ENCODE assay signal across 1 cellular context in the genomic region with DNA sequence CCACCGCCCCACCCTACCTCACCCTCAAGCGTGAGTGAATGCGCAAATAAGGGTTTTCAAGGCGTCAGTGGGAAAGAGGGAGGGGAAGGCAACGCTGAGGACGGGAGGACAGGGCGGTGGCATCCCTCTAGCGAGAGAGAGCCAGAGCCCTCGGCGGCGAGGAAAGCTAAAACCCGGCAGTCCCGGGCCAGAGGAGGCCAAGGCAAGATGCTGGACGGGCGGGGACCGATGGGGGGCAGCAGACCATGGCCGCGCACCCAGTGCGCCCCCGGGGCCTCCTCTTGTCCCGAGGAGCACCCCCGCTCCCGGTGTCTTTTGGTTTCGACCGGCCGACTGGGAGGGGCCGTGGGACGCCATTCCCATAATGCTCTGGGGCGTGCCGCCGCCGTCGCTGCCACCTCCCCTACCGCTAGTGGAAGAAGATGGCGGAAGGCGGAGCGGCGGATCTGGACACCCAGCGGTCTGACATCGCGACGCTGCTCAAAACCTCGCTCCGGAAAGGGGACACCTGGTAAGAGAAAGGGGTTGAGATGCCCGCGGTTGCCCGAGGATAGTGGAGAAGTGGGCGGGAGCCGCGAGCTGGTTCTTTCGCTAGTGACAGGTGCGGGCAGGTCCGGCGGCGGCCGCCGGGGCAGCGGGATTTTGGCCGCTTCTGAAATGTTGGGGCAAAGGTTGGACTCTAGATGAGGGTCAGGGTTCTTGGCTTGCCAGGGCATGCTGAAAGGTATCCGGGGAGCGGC.
TF ChIP-seq lines count a peak whose summit lies in the region.

A gene (plus strand): TSS at position 412 of the 740 bp plus-strand sequence. CDS start 11 bp downstream, at position 423.

TF ChIP-seq in HepG2, 621 proteins besides CTCF, POLR2A, EP300 and RAD21 (continued from another document and continues in another):
- TF ChIP-seq, protein P1, sequence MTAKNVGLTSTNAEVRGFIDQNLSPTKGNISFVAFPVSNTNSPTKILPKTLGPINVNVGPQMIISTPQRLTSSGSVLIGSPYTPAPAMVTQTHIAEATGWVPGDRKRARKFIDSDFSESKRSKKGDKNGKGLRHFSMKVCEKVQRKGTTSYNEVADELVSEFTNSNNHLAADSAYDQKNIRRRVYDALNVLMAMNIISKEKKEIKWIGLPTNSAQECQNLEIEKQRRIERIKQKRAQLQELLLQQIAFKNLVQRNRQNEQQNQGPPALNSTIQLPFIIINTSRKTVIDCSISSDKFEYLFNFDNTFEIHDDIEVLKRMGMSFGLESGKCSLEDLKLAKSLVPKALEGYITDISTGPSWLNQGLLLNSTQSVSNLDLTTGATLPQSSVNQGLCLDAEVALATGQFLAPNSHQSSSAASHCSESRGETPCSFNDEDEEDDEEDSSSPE (CRISPR knock-in tag; IDR thresholded peaks at IDR 0.05), result no peak
- TF ChIP-seq NCOA2 (CRISPR knock-in tag; IDR thresholded peaks at IDR 0.05) (no peak), THYN1 (CRISPR knock-in tag; IDR thresholded peaks at IDR 0.05; ENCODE audit: borderline replicate concordance, low read depth) (no peak), NFIC (IDR thresholded peaks at IDR 0.05; ENCODE audit: low read length) (no peak), MED13 (CRISPR knock-in tag; IDR thresholded peaks at IDR 0.05) (no peak), NPAS2 (CRISPR knock-in tag; IDR thresholded peaks at IDR 0.05; ENCODE audit: borderline replicate concordance) (no peak), CHD4 (IDR thresholded peaks at IDR 0.05; ENCODE audit: borderline replicate concordance, low read length) (no peak), ERF (CRISPR knock-in tag; IDR thresholded peaks at IDR 0.05) (peak; percentile 92), ONECUT2 (CRISPR knock-in tag; IDR thresholded peaks at IDR 0.05) (0 out of 2 replicates have a peak, but pooled peaks have one; percentile 5), SIN3A (IDR thresholded peaks at IDR 0.05; ENCODE audit: borderline replicate concordance, low read depth, low read length) (peak; percentile 67), SOX6 (IDR thresholded peaks at IDR 0.05) (no peak), SOX6 (CRISPR knock-in tag; IDR thresholded peaks at IDR 0.05) (peak; percentile 87), ZFY (CRISPR knock-in tag; IDR thresholded peaks at IDR 0.05) (peak; percentile 67), TOPORS (CRISPR knock-in tag; IDR thresholded peaks at IDR 0.05) (peak; percentile 87), NFYB (CRISPR knock-in tag; IDR thresholded peaks at IDR 0.05) (peak; percentile 8; the same call in 1 of the 2 replicates)
- TF ChIP-seq, protein P2, sequence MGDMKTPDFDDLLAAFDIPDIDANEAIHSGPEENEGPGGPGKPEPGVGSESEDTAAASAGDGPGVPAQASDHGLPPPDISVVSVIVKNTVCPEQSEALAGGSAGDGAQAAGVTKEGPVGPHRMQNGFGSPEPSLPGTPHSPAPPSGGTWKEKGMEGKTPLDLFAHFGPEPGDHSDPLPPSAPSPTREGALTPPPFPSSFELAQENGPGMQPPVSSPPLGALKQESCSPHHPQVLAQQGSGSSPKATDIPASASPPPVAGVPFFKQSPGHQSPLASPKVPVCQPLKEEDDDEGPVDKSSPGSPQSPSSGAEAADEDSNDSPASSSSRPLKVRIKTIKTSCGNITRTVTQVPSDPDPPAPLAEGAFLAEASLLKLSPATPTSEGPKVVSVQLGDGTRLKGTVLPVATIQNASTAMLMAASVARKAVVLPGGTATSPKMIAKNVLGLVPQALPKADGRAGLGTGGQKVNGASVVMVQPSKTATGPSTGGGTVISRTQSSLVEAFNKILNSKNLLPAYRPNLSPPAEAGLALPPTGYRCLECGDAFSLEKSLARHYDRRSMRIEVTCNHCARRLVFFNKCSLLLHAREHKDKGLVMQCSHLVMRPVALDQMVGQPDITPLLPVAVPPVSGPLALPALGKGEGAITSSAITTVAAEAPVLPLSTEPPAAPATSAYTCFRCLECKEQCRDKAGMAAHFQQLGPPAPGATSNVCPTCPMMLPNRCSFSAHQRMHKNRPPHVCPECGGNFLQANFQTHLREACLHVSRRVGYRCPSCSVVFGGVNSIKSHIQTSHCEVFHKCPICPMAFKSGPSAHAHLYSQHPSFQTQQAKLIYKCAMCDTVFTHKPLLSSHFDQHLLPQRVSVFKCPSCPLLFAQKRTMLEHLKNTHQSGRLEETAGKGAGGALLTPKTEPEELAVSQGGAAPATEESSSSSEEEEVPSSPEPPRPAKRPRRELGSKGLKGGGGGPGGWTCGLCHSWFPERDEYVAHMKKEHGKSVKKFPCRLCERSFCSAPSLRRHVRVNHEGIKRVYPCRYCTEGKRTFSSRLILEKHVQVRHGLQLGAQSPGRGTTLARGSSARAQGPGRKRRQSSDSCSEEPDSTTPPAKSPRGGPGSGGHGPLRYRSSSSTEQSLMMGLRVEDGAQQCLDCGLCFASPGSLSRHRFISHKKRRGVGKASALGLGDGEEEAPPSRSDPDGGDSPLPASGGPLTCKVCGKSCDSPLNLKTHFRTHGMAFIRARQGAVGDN (CRISPR knock-in tag; IDR thresholded peaks at IDR 0.05), result peak; percentile 92
- TF ChIP-seq, protein P3, sequence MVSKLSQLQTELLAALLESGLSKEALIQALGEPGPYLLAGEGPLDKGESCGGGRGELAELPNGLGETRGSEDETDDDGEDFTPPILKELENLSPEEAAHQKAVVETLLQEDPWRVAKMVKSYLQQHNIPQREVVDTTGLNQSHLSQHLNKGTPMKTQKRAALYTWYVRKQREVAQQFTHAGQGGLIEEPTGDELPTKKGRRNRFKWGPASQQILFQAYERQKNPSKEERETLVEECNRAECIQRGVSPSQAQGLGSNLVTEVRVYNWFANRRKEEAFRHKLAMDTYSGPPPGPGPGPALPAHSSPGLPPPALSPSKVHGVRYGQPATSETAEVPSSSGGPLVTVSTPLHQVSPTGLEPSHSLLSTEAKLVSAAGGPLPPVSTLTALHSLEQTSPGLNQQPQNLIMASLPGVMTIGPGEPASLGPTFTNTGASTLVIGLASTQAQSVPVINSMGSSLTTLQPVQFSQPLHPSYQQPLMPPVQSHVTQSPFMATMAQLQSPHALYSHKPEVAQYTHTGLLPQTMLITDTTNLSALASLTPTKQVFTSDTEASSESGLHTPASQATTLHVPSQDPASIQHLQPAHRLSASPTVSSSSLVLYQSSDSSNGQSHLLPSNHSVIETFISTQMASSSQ (IDR thresholded peaks at IDR 0.05; ENCODE audit: low read depth), result 0 out of 2 replicates have a peak, but pooled peaks have one; percentile 43
- TF ChIP-seq, protein P3 (CRISPR knock-in tag; IDR thresholded peaks at IDR 0.05; ENCODE audit: borderline replicate concordance), result peak; percentile 81; the same call in 1 of the 2 replicates
- TF ChIP-seq, protein P4, sequence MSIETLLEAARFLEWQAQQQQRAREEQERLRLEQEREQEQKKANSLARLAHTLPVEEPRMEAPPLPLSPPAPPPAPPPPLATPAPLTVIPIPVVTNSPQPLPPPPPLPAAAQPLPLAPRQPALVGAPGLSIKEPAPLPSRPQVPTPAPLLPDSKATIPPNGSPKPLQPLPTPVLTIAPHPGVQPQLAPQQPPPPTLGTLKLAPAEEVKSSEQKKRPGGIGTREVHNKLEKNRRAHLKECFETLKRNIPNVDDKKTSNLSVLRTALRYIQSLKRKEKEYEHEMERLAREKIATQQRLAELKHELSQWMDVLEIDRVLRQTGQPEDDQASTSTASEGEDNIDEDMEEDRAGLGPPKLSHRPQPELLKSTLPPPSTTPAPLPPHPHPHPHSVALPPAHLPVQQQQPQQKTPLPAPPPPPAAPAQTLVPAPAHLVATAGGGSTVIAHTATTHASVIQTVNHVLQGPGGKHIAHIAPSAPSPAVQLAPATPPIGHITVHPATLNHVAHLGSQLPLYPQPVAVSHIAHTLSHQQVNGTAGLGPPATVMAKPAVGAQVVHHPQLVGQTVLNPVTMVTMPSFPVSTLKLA (IDR thresholded peaks at IDR 0.05), result 0 out of 2 replicates have a peak, but pooled peaks have one; percentile 7
- TF ChIP-seq, protein P5, sequence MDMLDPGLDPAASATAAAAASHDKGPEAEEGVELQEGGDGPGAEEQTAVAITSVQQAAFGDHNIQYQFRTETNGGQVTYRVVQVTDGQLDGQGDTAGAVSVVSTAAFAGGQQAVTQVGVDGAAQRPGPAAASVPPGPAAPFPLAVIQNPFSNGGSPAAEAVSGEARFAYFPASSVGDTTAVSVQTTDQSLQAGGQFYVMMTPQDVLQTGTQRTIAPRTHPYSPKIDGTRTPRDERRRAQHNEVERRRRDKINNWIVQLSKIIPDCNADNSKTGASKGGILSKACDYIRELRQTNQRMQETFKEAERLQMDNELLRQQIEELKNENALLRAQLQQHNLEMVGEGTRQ (IDR thresholded peaks at IDR 0.05; ENCODE audit: low read depth, low read length), result no peak
- TF ChIP-seq, protein P5 (CRISPR knock-in tag; IDR thresholded peaks at IDR 0.05; ENCODE audit: borderline replicate concordance), result no peak
- TF ChIP-seq, protein P6, sequence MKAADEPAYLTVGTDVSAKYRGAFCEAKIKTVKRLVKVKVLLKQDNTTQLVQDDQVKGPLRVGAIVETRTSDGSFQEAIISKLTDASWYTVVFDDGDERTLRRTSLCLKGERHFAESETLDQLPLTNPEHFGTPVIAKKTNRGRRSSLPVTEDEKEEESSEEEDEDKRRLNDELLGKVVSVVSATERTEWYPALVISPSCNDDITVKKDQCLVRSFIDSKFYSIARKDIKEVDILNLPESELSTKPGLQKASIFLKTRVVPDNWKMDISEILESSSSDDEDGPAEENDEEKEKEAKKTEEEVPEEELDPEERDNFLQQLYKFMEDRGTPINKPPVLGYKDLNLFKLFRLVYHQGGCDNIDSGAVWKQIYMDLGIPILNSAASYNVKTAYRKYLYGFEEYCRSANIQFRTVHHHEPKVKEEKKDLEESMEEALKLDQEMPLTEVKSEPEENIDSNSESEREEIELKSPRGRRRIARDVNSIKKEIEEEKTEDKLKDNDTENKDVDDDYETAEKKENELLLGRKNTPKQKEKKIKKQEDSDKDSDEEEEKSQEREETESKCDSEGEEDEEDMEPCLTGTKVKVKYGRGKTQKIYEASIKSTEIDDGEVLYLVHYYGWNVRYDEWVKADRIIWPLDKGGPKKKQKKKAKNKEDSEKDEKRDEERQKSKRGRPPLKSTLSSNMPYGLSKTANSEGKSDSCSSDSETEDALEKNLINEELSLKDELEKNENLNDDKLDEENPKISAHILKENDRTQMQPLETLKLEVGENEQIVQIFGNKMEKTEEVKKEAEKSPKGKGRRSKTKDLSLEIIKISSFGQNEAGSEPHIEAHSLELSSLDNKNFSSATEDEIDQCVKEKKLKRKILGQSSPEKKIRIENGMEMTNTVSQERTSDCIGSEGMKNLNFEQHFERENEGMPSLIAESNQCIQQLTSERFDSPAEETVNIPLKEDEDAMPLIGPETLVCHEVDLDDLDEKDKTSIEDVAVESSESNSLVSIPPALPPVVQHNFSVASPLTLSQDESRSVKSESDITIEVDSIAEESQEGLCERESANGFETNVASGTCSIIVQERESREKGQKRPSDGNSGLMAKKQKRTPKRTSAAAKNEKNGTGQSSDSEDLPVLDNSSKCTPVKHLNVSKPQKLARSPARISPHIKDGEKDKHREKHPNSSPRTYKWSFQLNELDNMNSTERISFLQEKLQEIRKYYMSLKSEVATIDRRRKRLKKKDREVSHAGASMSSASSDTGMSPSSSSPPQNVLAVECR (CRISPR knock-in tag; IDR thresholded peaks at IDR 0.05; ENCODE audit: borderline replicate concordance), result peak; percentile 91
- TF ChIP-seq, protein P7, sequence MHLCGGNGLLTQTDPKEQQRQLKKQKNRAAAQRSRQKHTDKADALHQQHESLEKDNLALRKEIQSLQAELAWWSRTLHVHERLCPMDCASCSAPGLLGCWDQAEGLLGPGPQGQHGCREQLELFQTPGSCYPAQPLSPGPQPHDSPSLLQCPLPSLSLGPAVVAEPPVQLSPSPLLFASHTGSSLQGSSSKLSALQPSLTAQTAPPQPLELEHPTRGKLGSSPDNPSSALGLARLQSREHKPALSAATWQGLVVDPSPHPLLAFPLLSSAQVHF (CRISPR knock-in tag; IDR thresholded peaks at IDR 0.05), result no peak
- TF ChIP-seq, protein P8, sequence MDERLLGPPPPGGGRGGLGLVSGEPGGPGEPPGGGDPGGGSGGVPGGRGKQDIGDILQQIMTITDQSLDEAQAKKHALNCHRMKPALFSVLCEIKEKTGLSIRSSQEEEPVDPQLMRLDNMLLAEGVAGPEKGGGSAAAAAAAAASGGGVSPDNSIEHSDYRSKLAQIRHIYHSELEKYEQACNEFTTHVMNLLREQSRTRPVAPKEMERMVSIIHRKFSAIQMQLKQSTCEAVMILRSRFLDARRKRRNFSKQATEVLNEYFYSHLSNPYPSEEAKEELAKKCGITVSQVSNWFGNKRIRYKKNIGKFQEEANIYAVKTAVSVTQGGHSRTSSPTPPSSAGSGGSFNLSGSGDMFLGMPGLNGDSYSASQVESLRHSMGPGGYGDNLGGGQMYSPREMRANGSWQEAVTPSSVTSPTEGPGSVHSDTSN (CRISPR knock-in tag; IDR thresholded peaks at IDR 0.05), result no peak
- TF ChIP-seq, protein P9, sequence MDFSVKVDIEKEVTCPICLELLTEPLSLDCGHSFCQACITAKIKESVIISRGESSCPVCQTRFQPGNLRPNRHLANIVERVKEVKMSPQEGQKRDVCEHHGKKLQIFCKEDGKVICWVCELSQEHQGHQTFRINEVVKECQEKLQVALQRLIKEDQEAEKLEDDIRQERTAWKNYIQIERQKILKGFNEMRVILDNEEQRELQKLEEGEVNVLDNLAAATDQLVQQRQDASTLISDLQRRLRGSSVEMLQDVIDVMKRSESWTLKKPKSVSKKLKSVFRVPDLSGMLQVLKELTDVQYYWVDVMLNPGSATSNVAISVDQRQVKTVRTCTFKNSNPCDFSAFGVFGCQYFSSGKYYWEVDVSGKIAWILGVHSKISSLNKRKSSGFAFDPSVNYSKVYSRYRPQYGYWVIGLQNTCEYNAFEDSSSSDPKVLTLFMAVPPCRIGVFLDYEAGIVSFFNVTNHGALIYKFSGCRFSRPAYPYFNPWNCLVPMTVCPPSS (IDR thresholded peaks at IDR 0.05), result no peak
